ENCODE assay signal across 8 cellular contexts in the genomic region with DNA sequence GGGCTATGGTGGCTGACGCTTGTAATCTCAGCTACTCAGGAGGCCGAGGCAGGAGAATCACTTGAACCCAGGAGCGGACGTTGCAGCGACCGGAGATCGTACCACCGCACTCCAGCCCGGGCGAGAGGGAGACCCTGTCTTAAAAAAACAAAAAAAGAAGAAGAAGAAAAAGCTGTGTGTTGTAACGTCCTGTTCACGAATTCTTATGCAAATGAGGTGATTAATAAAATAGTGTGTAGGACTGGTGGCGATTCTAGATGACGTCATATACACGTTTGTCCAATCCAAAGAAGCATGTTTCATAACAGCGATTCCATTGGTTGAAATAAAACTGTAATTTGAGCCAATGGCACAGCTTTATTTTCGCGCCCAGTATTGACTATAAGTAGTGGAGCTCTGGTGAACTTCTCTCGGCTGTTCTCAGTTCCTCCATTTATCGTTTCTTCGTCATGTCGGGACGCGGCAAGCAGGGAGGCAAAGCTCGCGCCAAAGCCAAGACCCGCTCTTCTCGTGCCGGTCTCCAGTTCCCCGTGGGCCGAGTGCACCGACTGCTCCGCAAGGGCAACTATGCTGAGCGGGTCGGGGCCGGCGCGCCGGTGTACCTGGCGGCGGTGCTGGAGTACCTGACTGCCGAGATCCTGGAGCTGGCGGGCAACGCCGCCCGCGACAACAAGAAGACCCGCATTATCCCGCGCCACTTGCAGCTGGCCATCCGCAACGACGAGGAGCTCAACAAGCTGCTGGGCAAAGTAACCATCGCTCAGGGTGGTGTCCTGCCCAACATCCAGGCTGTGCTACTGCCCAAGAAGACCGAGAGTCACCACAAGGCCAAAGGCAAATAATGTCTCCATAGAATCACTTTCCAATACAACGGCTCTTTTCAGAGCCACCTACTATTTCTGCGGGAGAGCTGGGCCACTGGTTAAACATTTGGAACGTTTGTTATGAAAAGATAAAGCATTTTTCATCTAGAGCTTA. TPM values are rescaled to one million over a fixed set of nuclear protein-coding genes. Genes with fewer than 3 reads are reported as not detected.
DNase-seq lines count a peak whose midpoint lies in the region; ATAC-seq and TF ChIP-seq lines count a peak whose summit lies in the region.

No MANE protein-coding gene starts in this region.

- H3K9me3 Mint-ChIP-seq in activated naive CD8-positive, alpha-beta T cell treated with anti-CD3 and anti-CD28 coated beads, Interleukin-2, amount 10 ng/mL, durations not matched to agents 7 days and 5 days, result no peaks in the 10 kb centered on the region

- H2AFZ ChIP-seq in SK-N-SH (ENCODE audit: low read depth) (peak overlapping the region; percentile 59), parathyroid adenoma (peak overlapping the region; percentile 90)

- no peak for TF ChIP-seq RAD21 in SK-N-SH (IDR thresholded peaks at IDR 0.05; ENCODE audit: low read length)

- peaks cover 0 to 20% of the 10 kb centered on the region in 2 experiments; a peak in 2 of 4 replicates for H3K4me1 ChIP-seq in SK-N-SH (ENCODE audit: control insufficient read depth in 1 of 2, insufficient read depth in 2 of 2, low read depth in 1 of 2, low read length in 1 of 2)
- H3K4me1 ChIP-seq in parathyroid adenoma, result no peaks in the 10 kb centered on the region

- H3K4me3 Mint-ChIP-seq in activated naive CD8-positive, alpha-beta T cell treated with anti-CD3 and anti-CD28 coated beads, Interleukin-2, amount 10 ng/mL, durations not matched to agents 7 days and 5 days, result peak overlapping the region; percentile 99

- CTCF ChIA-PET in SK-N-SH (lab: Yijun Ruan, JAX), result interaction anchor here (1.0 to 2.1 kb wide), 6 partner anchors 9 to 30 kb away, joined by 3 to 11 read pairs (median 4); a partner anchor contains a TSS

- no peak; a peak in 1 of 4 replicates for TF ChIP-seq EP300 in SK-N-SH (IDR thresholded peaks at IDR 0.05; ENCODE audit: borderline replicate concordance in 1 of 2, low read depth in 1 of 2, low read length in 1 of 2)

- H3K4me3 ChIP-seq in GM12864 (ENCODE audit: low read depth, low read length) (peak overlapping the region; percentile 62), SK-N-SH (ENCODE audit: low read depth in 2 of 2, low read length in 1 of 2) (peak overlapping the region; percentile 47 to 80), parathyroid adenoma (ENCODE audit: low read depth, low read length) (peak overlapping the region; percentile 89)

- no peaks in the 10 kb centered on the region for H4K20me1 ChIP-seq in SK-N-SH (ENCODE audit: insufficient read depth)

- peak overlapping the region; percentile 100 for H3K27ac Mint-ChIP-seq in activated naive CD8-positive, alpha-beta T cell treated with anti-CD3 and anti-CD28 coated beads, Interleukin-2, amount 10 ng/mL, durations not matched to agents 7 days and 5 days

- no peaks in the 10 kb centered on the region for H3K27me3 Mint-ChIP-seq in activated naive CD8-positive, alpha-beta T cell treated with anti-CD3 and anti-CD28 coated beads, Interleukin-2, amount 10 ng/mL, durations not matched to agents 7 days and 5 days

- H3K79me2 ChIP-seq in SK-N-SH (ENCODE audit: insufficient read depth) (no peaks in the 10 kb centered on the region), parathyroid adenoma (no peaks in the 10 kb centered on the region)

- peaks cover 57% of the 10 kb centered on the region for H3K4me1 Mint-ChIP-seq in activated naive CD8-positive, alpha-beta T cell treated with anti-CD3 and anti-CD28 coated beads, Interleukin-2, amount 10 ng/mL, durations not matched to agents 7 days and 5 days

- H3K27ac ChIP-seq in SK-N-SH (ENCODE audit: low read depth in 2 of 2, low read length in 1 of 2) (peak overlapping the region; percentile 80 to 97), parathyroid adenoma (peak overlapping the region; percentile 29)

- peaks cover 32% of the 10 kb centered on the region for H3F3A ChIP-seq in SK-N-SH (replicated peaks; ENCODE audit: insufficient read depth)

- no peaks in the 10 kb centered on the region for H3K27me3 ChIP-seq in SK-N-SH (ENCODE audit: insufficient read depth)
- no peaks in the 10 kb centered on the region for H3K27me3 ChIP-seq in parathyroid adenoma (ENCODE audit: control insufficient read depth, insufficient read depth, low read length)

- peaks cover 3% of the 10 kb centered on the region for H3K36me3 Mint-ChIP-seq in activated naive CD8-positive, alpha-beta T cell treated with anti-CD3 and anti-CD28 coated beads, Interleukin-2, amount 10 ng/mL, durations not matched to agents 7 days and 5 days

- ATAC-seq in HG02623 (IDR thresholded peaks at IDR 0.05; ENCODE audit: unreplicated experiment) (peak; percentile 60), Right ventricle myocardium superior (ENCODE audit: poor library complexity) (peak; percentile 94)
- ATAC-seq in activated naive CD8-positive, alpha-beta T cell treated with anti-CD3 and anti-CD28 coated beads, Interleukin-2, amount 10 ng/mL, durations not matched to agents 7 days and 5 days (ENCODE audit: low read depth), result peak; percentile 56

- H3K4me2 ChIP-seq in SK-N-SH, result peak overlapping the region; percentile 76
- peak overlapping the region; percentile 93 for H3K4me2 ChIP-seq in parathyroid adenoma (ENCODE audit: low read length)

- H3K36me3 ChIP-seq in SK-N-SH (replicated peaks in 1 of 2; ENCODE audit: control insufficient read depth in 1 of 2, insufficient read depth in 2 of 2, low read length in 1 of 2) (no peaks in the 10 kb centered on the region), parathyroid adenoma (ENCODE audit: control insufficient read depth, insufficient read depth, low read length) (no peaks in the 10 kb centered on the region)

- H3K9me3 ChIP-seq in SK-N-SH (no peaks in the 10 kb centered on the region), parathyroid adenoma (ENCODE audit: control insufficient read depth, low read length) (no peaks in the 10 kb centered on the region)

- TF ChIP-seq CTCF in GM12864 (IDR thresholded peaks at IDR 0.05; ENCODE audit: low read depth, low read length, missing control alignments), result no peak
- no peak for TF ChIP-seq CTCF in SK-N-SH (IDR thresholded peaks at IDR 0.05)
- TF ChIP-seq CTCF in parathyroid adenoma (IDR thresholded peaks at IDR 0.05), result no peak

- peak overlapping the region; percentile 92 for H3K9ac ChIP-seq in SK-N-SH
- no peak overlapping the region for H3K9ac ChIP-seq in parathyroid adenoma

- H3K9me2 ChIP-seq in SK-N-SH, result no peaks in the 10 kb centered on the region

- POLR2A ChIA-PET in SK-N-SH (lab: Yijun Ruan, JAX), result interaction anchor here (0.7 to 11.4 kb wide), 24 partner anchors 9 to 1845 kb away, joined by 3 to 578 read pairs (median 5); a partner anchor contains a TSS
- POLR2A ChIA-PET in activated naive CD8-positive, alpha-beta T cell treated with anti-CD3 and anti-CD28 coated beads, Interleukin-2, amount 10 ng/mL, durations not matched to agents 7 days and 5 days (lab: Charles Lee), result interaction anchor here (0.6 to 18.9 kb wide), 42 partner anchors 8 to 1844 kb away, joined by 3 to 2159 read pairs (median 8); a partner anchor contains a TSS

- 6% methylated on average over 37 of the region's 58 CpGs for WGBS in SK-N-SH (ENCODE audit: low lambda C conversion rate)

- intact Hi-C loops in Right ventricle myocardium superior (cut with DNase I), result no loop called here

- peak; percentile 99 for DNase-seq in GM12864 (ENCODE audit: low read depth)
- peak; percentile 95 for DNase-seq in NCI-H1048 (lab: John Stamatoyannopoulos, UW)
- DNase-seq in SK-N-SH, result peak; percentile 85
- peak; percentile 83 for DNase-seq in activated naive CD8-positive, alpha-beta T cell treated with anti-CD3 and anti-CD28 coated beads, Interleukin-2, amount 10 ng/mL, durations not matched to agents 7 days and 5 days
- DNase-seq in Right ventricle myocardium superior, result peak; percentile 68
- no peak for DNase-seq in GM19238 (ENCODE audit: insufficient read length, low spot score)

TF ChIP-seq in SK-N-SH, 30 proteins besides CTCF, POLR2A, EP300 and RAD21 (continues in another document):
- TF ChIP-seq RXRA (IDR thresholded peaks at IDR 0.05; ENCODE audit: borderline replicate concordance, low read depth) (no peak), ELF1 (IDR thresholded peaks at IDR 0.05) (no peak), NFIC (IDR thresholded peaks at IDR 0.05; ENCODE audit: borderline replicate concordance) (no peak), FOXJ3 (CRISPR knock-in tag; IDR thresholded peaks at IDR 0.05) (no peak), FOXM1 (IDR thresholded peaks at IDR 0.05; ENCODE audit: low read depth) (0 out of 2 replicates have a peak, but pooled peaks have one; percentile 16), NRF1 (IDR thresholded peaks at IDR 0.05; ENCODE audit: low read depth, low read length) (no peak), YY1 (IDR thresholded peaks at IDR 0.05; ENCODE audit: low read depth) (no peak), SIN3A (IDR thresholded peaks at IDR 0.05; ENCODE audit: borderline replicate concordance, low read depth, low read length) (peak; percentile 88; the same call in 1 of the 2 replicates), FOSL2 (IDR thresholded peaks at IDR 0.05; ENCODE audit: borderline replicate concordance, low read depth) (no peak), TCF12 (IDR thresholded peaks at IDR 0.05) (no peak), SMC3 (IDR thresholded peaks at IDR 0.05; ENCODE audit: low read depth, low read length) (no peak), JUND (IDR thresholded peaks at IDR 0.05) (no peak)
- TF ChIP-seq, protein P1, sequence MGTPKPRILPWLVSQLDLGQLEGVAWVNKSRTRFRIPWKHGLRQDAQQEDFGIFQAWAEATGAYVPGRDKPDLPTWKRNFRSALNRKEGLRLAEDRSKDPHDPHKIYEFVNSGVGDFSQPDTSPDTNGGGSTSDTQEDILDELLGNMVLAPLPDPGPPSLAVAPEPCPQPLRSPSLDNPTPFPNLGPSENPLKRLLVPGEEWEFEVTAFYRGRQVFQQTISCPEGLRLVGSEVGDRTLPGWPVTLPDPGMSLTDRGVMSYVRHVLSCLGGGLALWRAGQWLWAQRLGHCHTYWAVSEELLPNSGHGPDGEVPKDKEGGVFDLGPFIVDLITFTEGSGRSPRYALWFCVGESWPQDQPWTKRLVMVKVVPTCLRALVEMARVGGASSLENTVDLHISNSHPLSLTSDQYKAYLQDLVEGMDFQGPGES (IDR thresholded peaks at IDR 0.05; ENCODE audit: low read depth, low read length), result peak; percentile 66
- TF ChIP-seq, protein P2, sequence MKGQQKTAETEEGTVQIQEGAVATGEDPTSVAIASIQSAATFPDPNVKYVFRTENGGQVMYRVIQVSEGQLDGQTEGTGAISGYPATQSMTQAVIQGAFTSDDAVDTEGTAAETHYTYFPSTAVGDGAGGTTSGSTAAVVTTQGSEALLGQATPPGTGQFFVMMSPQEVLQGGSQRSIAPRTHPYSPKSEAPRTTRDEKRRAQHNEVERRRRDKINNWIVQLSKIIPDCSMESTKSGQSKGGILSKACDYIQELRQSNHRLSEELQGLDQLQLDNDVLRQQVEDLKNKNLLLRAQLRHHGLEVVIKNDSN (IDR thresholded peaks at IDR 0.05; ENCODE audit: borderline replicate concordance, low read depth), result no peak

RNA-seq across cellular contexts. Expression of a gene that starts 47.0 kb away (rescaled TPM):
- not detected in 2 replicates for polyA plus RNA-seq in SK-N-SH (2012; rRNA removed)
- polyA plus RNA-seq in SK-N-SH (2012; cell fraction: cytosol; rRNA removed), result not detected in 2 replicates
- not detected in 2 replicates for polyA plus RNA-seq in SK-N-SH (2012; cell fraction: nucleus; rRNA removed)
- total RNA-seq in activated naive CD8-positive, alpha-beta T cell treated with anti-CD3 and anti-CD28 coated beads, Interleukin-2, amount 10 ng/mL, durations not matched to agents 7 days and 5 days, result not detected
- total RNA-seq in Right ventricle myocardium superior, result not detected
